ENCODE assay signal across 9 cellular contexts in genomic region chr11:75174781-75175370, GRCh38. TPM values are rescaled to one million over a fixed set of nuclear protein-coding genes. Genes with fewer than 3 reads are reported as not detected.
DNase-seq lines count a peak whose midpoint lies in the region; ATAC-seq and TF ChIP-seq lines count a peak whose summit lies in the region.
"Had no signal": no experiment of that assay in that cellular context is flagged by ENCODE, and none has a peak within 500 bp of the region (broad histone marks: within the 10 kb centered on the region; RNA-seq: fewer than 3 reads in every experiment).

No MANE protein-coding gene starts in this region.

- no peak overlapping the region for H3K4me3 Mint-ChIP-seq in activated CD8-positive, alpha-beta memory T cell treated with anti-CD3 and anti-CD28 coated beads, Interleukin-2, amount 10 ng/mL, durations not matched to agents 7 days and 5 days
- no peak overlapping the region for H3K4me3 Mint-ChIP-seq in mesothelial cell of epicardium

- H3K4me1 ChIP-seq in right cardiac atrium (ENCODE audit: control insufficient read depth, insufficient read depth, low read length), result no peaks in the 10 kb centered on the region

- no peaks in the 10 kb centered on the region for H3K9me3 ChIP-seq in right cardiac atrium (ENCODE audit: control insufficient read depth, low read length)

- no peaks in the 10 kb centered on the region for H3K36me3 Mint-ChIP-seq in activated CD8-positive, alpha-beta memory T cell treated with anti-CD3 and anti-CD28 coated beads, Interleukin-2, amount 10 ng/mL, durations not matched to agents 7 days and 5 days
- no peaks in the 10 kb centered on the region for H3K36me3 Mint-ChIP-seq in mesothelial cell of epicardium

- peaks cover 17% of the 10 kb centered on the region for H3K4me1 Mint-ChIP-seq in activated CD8-positive, alpha-beta memory T cell treated with anti-CD3 and anti-CD28 coated beads, Interleukin-2, amount 10 ng/mL, durations not matched to agents 7 days and 5 days
- H3K4me1 Mint-ChIP-seq in mesothelial cell of epicardium, result peaks cover 12% of the 10 kb centered on the region

- peak overlapping the region; percentile 63 for H3K27ac ChIP-seq in right cardiac atrium (ENCODE audit: low read length)

- peaks cover 27% of the 10 kb centered on the region for H3K27me3 Mint-ChIP-seq in activated CD8-positive, alpha-beta memory T cell treated with anti-CD3 and anti-CD28 coated beads, Interleukin-2, amount 10 ng/mL, durations not matched to agents 7 days and 5 days
- peaks cover 7% of the 10 kb centered on the region for H3K27me3 Mint-ChIP-seq in mesothelial cell of epicardium (ENCODE audit: low read depth)

- intact Hi-C loops in right cardiac atrium (cut with DNase I), result no loop called here

- DNase-seq in activated CD8-positive, alpha-beta memory T cell treated with anti-CD3 and anti-CD28 coated beads, Interleukin-2, amount 10 ng/mL, durations not matched to agents 7 days and 5 days, result peak; percentile 78
- no peak for DNase-seq in activated CD8-positive, alpha-beta memory T cell treated with anti-CD3 and anti-CD28 coated beads for 24 hours
- peak; percentile 5 for DNase-seq in activated CD4-positive, alpha-beta T cell treated with anti-CD3 and anti-CD28 coated beads, Interleukin-2, amount 50 U/mL, for 48 hours
- DNase-seq in right cardiac atrium (peak in 1 of 3 donors; percentile 82), stromal cell of bone marrow (ENCODE audit: low read depth) (peak; percentile 21), mesothelial cell of epicardium (ENCODE audit: low spot score in 2 of 2, unreplicated experiment in 2 of 2) (no peak)
- DNase-seq in stimulated activated CD4-positive, alpha-beta T cell treated with anti-CD3 and anti-CD28 coated beads, Interleukin-4, amount 100 ng/mL, for 24 hours, result no peak

- H3K27me3 ChIP-seq in right cardiac atrium (ENCODE audit: control insufficient read depth, insufficient read depth), result no peaks in the 10 kb centered on the region

- no peak overlapping the region for H3K4me3 ChIP-seq in right cardiac atrium (ENCODE audit: low read length)

- H3K27ac Mint-ChIP-seq in activated CD8-positive, alpha-beta memory T cell treated with anti-CD3 and anti-CD28 coated beads, Interleukin-2, amount 10 ng/mL, durations not matched to agents 7 days and 5 days, result peak overlapping the region; percentile 40
- no peak overlapping the region for H3K27ac Mint-ChIP-seq in mesothelial cell of epicardium

- WGBS in right cardiac atrium, result 23% methylated on average over 7 of the region's 7 CpGs

- no peaks in the 10 kb centered on the region for H3K9me3 Mint-ChIP-seq in activated CD8-positive, alpha-beta memory T cell treated with anti-CD3 and anti-CD28 coated beads, Interleukin-2, amount 10 ng/mL, durations not matched to agents 7 days and 5 days (ENCODE audit: low read depth)
- no peaks in the 10 kb centered on the region for H3K9me3 Mint-ChIP-seq in mesothelial cell of epicardium

- TF ChIP-seq CTCF in mesothelial cell of epicardium (IDR thresholded peaks at IDR 0.05; ENCODE audit: unreplicated experiment), result no peak

- ATAC-seq in activated CD8-positive, alpha-beta memory T cell treated with anti-CD3 and anti-CD28 coated beads, Interleukin-2, amount 10 ng/mL, durations not matched to agents 7 days and 5 days, result peak; percentile 93
- ATAC-seq in right cardiac atrium (peak; percentile 65 to 80), GM19467 (IDR thresholded peaks at IDR 0.05; ENCODE audit: unreplicated experiment) (no peak)

- CTCF ChIA-PET in activated CD8-positive, alpha-beta memory T cell treated with anti-CD3 and anti-CD28 coated beads, Interleukin-2, amount 10 ng/mL, durations not matched to agents 7 days and 5 days (lab: Charles Lee), result interaction anchor here (0.8 to 3.7 kb wide), 10 partner anchors 9 to 152 kb away, joined by 3 to 19 read pairs (median 4); no protein-coding TSS in a partner anchor

RNA-seq across cellular contexts. Expression of gene SLCO2B1, which starts 24.0 kb away (rescaled TPM):
- not detected for total RNA-seq in activated CD8-positive, alpha-beta memory T cell treated with anti-CD3 and anti-CD28 coated beads, Interleukin-2, amount 10 ng/mL, durations not matched to agents 7 days and 5 days
- 10 to 100 TPM; 23.0 to 40.7 (median 27.6) TPM for total RNA-seq in right cardiac atrium
- polyA plus RNA-seq in right cardiac atrium, result 5.1 TPM
- 0.44 to 0.45 TPM in 2 of 3 replicates, not detected in the other for total RNA-seq in mesothelial cell of epicardium
- polyA plus RNA-seq: keratinocyte had no signal

Comparison
In these comparisons a context has a peak if more than half of its experiments do, and no peak if none do; other contexts are left out.
1. DNase-seq: peak in activated CD8-positive, alpha-beta memory T cell treated with anti-CD3 and anti-CD28 coated beads, Interleukin-2, amount 10 ng/mL, durations not matched to agents 7 days and 5 days (single experiment), activated CD4-positive, alpha-beta T cell treated with anti-CD3 and anti-CD28 coated beads, Interleukin-2, amount 50 U/mL, for 48 hours (2 of 2) and stromal cell of bone marrow (single experiment); none in activated CD8-positive, alpha-beta memory T cell treated with anti-CD3 and anti-CD28 coated beads for 24 hours (single experiment), mesothelial cell of epicardium (0 of 2) and stimulated activated CD4-positive, alpha-beta T cell treated with anti-CD3 and anti-CD28 coated beads, Interleukin-4, amount 100 ng/mL, for 24 hours (single experiment).
2. RNA of gene SLCO2B1, which starts 24.0 kb away (total RNA-seq): 23.0 to 40.7 TPM in right cardiac atrium; not detected in activated CD8-positive, alpha-beta memory T cell treated with anti-CD3 and anti-CD28 coated beads, Interleukin-2, amount 10 ng/mL, durations not matched to agents 7 days and 5 days and 0.44 to 0.45 TPM in mesothelial cell of epicardium; every median in the first group is over 10 times any median in the second.